1 cellular context compared by ENCODE assay signal in the genomic region with DNA sequence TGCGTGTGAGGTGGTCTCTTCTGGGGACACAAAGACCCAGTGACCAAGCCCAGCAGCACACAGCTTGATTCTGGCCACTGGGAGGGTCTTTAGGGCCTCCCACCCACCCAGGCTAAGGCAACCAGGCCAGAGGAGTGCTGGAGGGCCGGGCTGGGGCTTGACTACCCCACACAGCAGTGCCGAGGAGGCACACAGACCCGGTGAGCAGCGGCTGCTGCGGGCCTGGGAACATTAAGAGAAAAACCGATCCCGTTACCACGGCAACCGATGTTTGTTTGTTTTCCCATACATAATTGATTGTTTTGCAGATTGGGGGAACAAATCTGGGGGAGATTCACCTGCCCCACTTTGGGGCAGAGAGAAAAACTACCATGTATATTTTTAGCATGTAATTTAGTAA.
TF ChIP-seq lines count a peak whose summit lies in the region.

No MANE protein-coding gene starts in this region.

TF ChIP-seq in WTC11, 78 proteins besides CTCF, POLR2A, EP300 and RAD21 (continued from another document):
- TF ChIP-seq, protein P1, sequence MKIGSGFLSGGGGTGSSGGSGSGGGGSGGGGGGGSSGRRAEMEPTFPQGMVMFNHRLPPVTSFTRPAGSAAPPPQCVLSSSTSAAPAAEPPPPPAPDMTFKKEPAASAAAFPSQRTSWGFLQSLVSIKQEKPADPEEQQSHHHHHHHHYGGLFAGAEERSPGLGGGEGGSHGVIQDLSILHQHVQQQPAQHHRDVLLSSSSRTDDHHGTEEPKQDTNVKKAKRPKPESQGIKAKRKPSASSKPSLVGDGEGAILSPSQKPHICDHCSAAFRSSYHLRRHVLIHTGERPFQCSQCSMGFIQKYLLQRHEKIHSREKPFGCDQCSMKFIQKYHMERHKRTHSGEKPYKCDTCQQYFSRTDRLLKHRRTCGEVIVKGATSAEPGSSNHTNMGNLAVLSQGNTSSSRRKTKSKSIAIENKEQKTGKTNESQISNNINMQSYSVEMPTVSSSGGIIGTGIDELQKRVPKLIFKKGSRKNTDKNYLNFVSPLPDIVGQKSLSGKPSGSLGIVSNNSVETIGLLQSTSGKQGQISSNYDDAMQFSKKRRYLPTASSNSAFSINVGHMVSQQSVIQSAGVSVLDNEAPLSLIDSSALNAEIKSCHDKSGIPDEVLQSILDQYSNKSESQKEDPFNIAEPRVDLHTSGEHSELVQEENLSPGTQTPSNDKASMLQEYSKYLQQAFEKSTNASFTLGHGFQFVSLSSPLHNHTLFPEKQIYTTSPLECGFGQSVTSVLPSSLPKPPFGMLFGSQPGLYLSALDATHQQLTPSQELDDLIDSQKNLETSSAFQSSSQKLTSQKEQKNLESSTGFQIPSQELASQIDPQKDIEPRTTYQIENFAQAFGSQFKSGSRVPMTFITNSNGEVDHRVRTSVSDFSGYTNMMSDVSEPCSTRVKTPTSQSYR (CRISPR knock-in tag; IDR thresholded peaks at IDR 0.05), result no peak
- TF ChIP-seq SOX15 (CRISPR knock-in tag; IDR thresholded peaks at IDR 0.05), result no peak
- TF ChIP-seq, protein P2, sequence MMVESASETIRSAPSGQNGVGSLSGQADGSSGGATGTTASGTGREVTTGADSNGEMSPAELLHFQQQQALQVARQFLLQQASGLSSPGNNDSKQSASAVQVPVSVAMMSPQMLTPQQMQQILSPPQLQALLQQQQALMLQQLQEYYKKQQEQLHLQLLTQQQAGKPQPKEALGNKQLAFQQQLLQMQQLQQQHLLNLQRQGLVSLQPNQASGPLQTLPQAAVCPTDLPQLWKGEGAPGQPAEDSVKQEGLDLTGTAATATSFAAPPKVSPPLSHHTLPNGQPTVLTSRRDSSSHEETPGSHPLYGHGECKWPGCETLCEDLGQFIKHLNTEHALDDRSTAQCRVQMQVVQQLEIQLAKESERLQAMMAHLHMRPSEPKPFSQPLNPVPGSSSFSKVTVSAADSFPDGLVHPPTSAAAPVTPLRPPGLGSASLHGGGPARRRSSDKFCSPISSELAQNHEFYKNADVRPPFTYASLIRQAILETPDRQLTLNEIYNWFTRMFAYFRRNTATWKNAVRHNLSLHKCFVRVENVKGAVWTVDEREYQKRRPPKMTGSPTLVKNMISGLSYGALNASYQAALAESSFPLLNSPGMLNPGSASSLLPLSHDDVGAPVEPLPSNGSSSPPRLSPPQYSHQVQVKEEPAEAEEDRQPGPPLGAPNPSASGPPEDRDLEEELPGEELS (CRISPR knock-in tag; IDR thresholded peaks at IDR 0.05), result no peak
- no peak for TF ChIP-seq SP1 (CRISPR knock-in tag; conservative IDR thresholded peaks at IDR 0.05)
- TF ChIP-seq ZNF232 (CRISPR knock-in tag; IDR thresholded peaks at IDR 0.05), result no peak
